Comparison of ENCODE assay signal across 23 cellular contexts in genomic region chr22:48264586-48264985, GRCh38.
DNase-seq lines count a peak whose midpoint lies in the region; FAIRE-seq and TF ChIP-seq lines count a peak whose summit lies in the region.
"Had no signal": no experiment of that assay in that cellular context is flagged by ENCODE, and none has a peak within 500 bp of the region (broad histone marks: within the 10 kb centered on the region; RNA-seq: fewer than 3 reads in every experiment).

No MANE protein-coding gene starts in this region.

- in situ Hi-C loops in GM13976 (cut with MboI; ENCODE audit: low sequenced_read_pairs, unreplicated experiment) = no loop called here

- TF ChIP-seq CTCF in GM13976 (IDR thresholded peaks at IDR 0.05; ENCODE audit: borderline replicate concordance, control extremely low read depth, extremely low read depth, insufficient read depth, missing control alignments) = no peak

- no peaks in the 10 kb centered on the region for H3K27me3 ChIP-seq in H7 (ENCODE audit: control insufficient read depth, insufficient read depth, low read length)
- H3K27me3 ChIP-seq: BE2C; BLaER1 treated with 17β-estradiol and CSF1 and Interleukin-3, amounts not matched to agents 10 nM and 100 nM had no signal

- peak; percentile 67 for FAIRE-seq in urothelium cell line (lab: Jason Lieb, UNC)
- FAIRE-seq: A549, D721Med, G401.6, GM12892, GM19239 had no signal

- no peak overlapping the region for H3K4me3 ChIP-seq in H7 (ENCODE audit: insufficient read depth, low read depth, low read length)
- H3K4me3 ChIP-seq: A549; BLaER1 treated with 17β-estradiol and CSF1 and Interleukin-3, amounts not matched to agents 10 nM and 100 nM; GM23338 had no signal

- peak; percentile 34 for DNase-seq in activated effector memory CD4-positive, alpha-beta T cell treated with anti-CD3 and anti-CD28 coated beads, Interleukin-2, amount 50 U/mL, for 16 hours
- no peak for DNase-seq in activated effector memory CD4-positive, alpha-beta T cell treated with Interleukin-2 at 50 U/mL for 16 hours
- DNase-seq in H7 (peak; percentile 7), mesenteric fat pad (ENCODE audit: low spot score) (peak; percentile 71), urothelium cell line (ENCODE audit: low spot score) (no peak), GM13976 (ENCODE audit: low spot score) (no peak), DMS153 (lab: John Stamatoyannopoulos, UW) (no peak)
- DNase-seq: 8988T; ACHN; AML-193; BE2C; CD4-positive, alpha-beta T cell; CD8-positive, alpha-beta memory T cell; DMS 273 treated with DMSO at 0.1 percent for 48 hours; DMS53; HCEC 1CT had no signal

- no peaks in the 10 kb centered on the region for H3K36me3 ChIP-seq in H7 (replicated peaks; ENCODE audit: control insufficient read depth, insufficient read depth, low read length)
- H3K36me3 ChIP-seq: BE2C; BLaER1 treated with 17β-estradiol and CSF1 and Interleukin-3, amounts not matched to agents 10 nM and 100 nM had no signal

Comparison
In these comparisons a context has a peak if more than half of its experiments do, and no peak if none do; other contexts are left out.
1. DNase-seq: peak in activated effector memory CD4-positive, alpha-beta T cell treated with anti-CD3 and anti-CD28 coated beads, Interleukin-2, amount 50 U/mL, for 16 hours (single experiment), H7 (single experiment) and mesenteric fat pad (single experiment); none in activated effector memory CD4-positive, alpha-beta T cell treated with Interleukin-2 at 50 U/mL for 16 hours (single experiment), urothelium cell line (single experiment), GM13976 (single experiment) and DMS153 (single experiment).